ENCODE assay signal across 1 cellular context in the genomic region with DNA sequence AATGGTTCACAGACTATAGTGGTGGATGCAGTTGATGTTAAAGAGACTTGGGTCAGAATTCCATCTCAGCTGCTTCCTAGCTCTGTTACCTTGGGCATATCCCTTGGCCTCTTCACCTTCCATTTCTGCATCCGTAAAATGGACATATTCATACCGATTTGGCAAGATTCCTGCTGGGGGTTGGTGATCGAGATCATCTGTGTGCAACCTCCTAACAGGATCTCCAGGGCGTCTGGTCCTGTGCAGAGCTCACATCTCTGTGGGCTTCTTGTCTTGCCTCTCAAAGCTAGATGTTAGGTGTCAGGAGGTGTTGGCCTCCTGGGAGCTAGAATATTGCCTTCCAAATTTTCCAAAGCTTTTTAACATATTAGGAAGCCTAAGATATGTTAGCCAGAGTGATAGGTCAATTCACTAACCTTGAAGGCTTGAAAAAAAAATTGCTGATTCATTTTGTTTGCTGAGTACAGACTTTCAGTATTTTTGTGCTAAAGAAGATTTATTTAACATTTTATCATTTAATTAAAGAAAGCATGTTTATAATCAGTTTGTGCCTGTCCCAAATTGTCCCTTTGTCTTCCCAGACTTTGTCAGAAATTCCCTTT.
TF ChIP-seq lines count a peak whose summit lies in the region.

No MANE protein-coding gene starts in this region.

TF ChIP-seq in K562, 482 proteins besides CTCF, POLR2A, EP300 and RAD21 (continued from another document):
- TF ChIP-seq ZBTB12 (CRISPR knock-in tag; IDR thresholded peaks at IDR 0.05) = no peak
- TF ChIP-seq RAD51 (IDR thresholded peaks at IDR 0.05; ENCODE audit: borderline replicate concordance, low read depth) = no peak
- TF ChIP-seq SMC3 (conservative IDR thresholded peaks at IDR 0.05; ENCODE audit: insufficient read depth, low read depth, low read length) = no peak
- TF ChIP-seq CHD4 (IDR thresholded peaks at IDR 0.05; ENCODE audit: insufficient read depth, insufficient replicate concordance, low read depth, low read length, poor library complexity, severe bottlenecking) = no peak
- peak; percentile 48 for TF ChIP-seq C11orf30 (IDR thresholded peaks at IDR 0.05; ENCODE audit: low read depth)
- peak; percentile 65 for TF ChIP-seq ZNF316 (IDR thresholded peaks at IDR 0.05)
- peak; percentile 15; the same call in 1 of the 2 replicates for TF ChIP-seq NFE2 (IDR thresholded peaks at IDR 0.05; ENCODE audit: low read depth)
